18 cellular contexts compared by ENCODE assay signal in the genomic region with DNA sequence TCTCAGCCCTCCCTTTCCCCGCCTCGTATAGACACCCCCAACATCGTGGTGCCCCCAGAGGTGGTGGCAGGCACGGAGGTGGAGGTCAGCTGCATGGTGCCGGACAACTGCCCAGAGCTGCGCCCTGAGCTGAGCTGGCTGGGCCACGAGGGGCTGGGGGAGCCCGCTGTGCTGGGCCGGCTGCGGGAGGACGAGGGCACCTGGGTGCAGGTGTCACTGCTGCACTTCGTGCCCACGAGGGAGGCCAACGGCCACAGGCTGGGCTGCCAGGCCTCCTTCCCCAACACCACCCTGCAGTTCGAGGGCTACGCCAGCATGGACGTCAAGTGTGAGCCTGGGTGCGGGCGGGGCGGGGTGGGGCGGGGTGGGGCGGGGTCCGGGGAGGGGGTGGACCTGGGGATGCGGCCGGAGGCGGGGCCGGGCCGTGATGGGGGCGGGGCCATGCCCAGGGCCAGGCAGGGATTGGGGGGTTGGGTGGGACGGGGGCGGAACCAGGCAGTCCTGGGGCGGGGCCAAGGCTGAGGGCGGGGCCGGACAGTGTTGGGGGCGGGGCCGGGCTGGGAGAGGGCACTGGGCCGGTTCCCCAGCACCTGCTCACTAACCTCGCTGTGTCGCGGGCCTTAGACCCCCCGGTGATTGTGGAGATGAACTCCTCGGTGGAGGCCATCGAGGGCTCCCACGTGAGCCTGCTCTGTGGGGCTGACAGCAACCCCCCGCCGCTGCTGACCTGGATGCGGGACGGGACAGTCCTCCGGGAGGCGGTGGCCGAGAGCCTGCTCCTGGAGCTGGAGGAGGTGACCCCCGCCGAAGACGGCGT. TPM values are rescaled to one million over a fixed set of nuclear protein-coding genes. Genes with fewer than 3 reads are reported as not detected.
DNase-seq lines count a peak whose midpoint lies in the region; ATAC-seq lines count a peak whose summit lies in the region.
"Had no signal": no experiment of that assay in that cellular context is flagged by ENCODE, and none has a peak within 500 bp of the region (broad histone marks: within the 10 kb centered on the region; RNA-seq: fewer than 3 reads in every experiment).

No MANE protein-coding gene starts in this region.

- H3K27me3 Mint-ChIP-seq in activated naive CD8-positive, alpha-beta T cell treated with anti-CD3 and anti-CD28 coated beads, Interleukin-2, amount 50 U/mL, for 24 hours = no peaks in the 10 kb centered on the region

- no peak overlapping the region for H3K27ac Mint-ChIP-seq in activated naive CD8-positive, alpha-beta T cell treated with anti-CD3 and anti-CD28 coated beads, Interleukin-2, amount 50 U/mL, for 24 hours
- H3K27ac Mint-ChIP-seq: activated naive CD4-positive, alpha-beta T cell treated with anti-CD3 and anti-CD28 coated beads for 36 hours had no signal

- DNase-seq in left cardiac atrium (no peak), cardiac septum (ENCODE audit: low spot score) (no peak), left colon (no peak), mucosa of gallbladder (ENCODE audit: low spot score) (no peak)
- DNase-seq in activated naive CD8-positive, alpha-beta T cell treated with anti-CD3 and anti-CD28 coated beads, Interleukin-2, amount 50 U/mL, for 24 hours = peak; percentile 20
- DNase-seq: activated CD8-positive, alpha-beta memory T cell treated with anti-CD3 and anti-CD28 coated beads for 24 hours; activated naive CD4-positive, alpha-beta T cell treated with anti-CD3 and anti-CD28 coated beads for 36 hours; Calu3; MM.1S; NCI-H2107; SHP77 treated with DMSO at 0.1 percent for 48 hours had no signal

- H3K36me3 Mint-ChIP-seq in activated naive CD8-positive, alpha-beta T cell treated with anti-CD3 and anti-CD28 coated beads, Interleukin-2, amount 50 U/mL, for 24 hours (ENCODE audit: low read depth) = no peaks in the 10 kb centered on the region

- intact Hi-C loops in left cardiac atrium (cut with DNase I) (no loop called here), cardiac septum (cut with DNase I) (no loop called here), left colon (cut with DNase I, micrococcal nuclease) (no loop called here)

- no peak overlapping the region for H3K4me3 Mint-ChIP-seq in activated naive CD8-positive, alpha-beta T cell treated with anti-CD3 and anti-CD28 coated beads, Interleukin-2, amount 50 U/mL, for 24 hours
- H3K4me3 Mint-ChIP-seq: activated naive CD4-positive, alpha-beta T cell treated with anti-CD3 and anti-CD28 coated beads for 36 hours; neural crest cell had no signal

- ATAC-seq in left cardiac atrium (peak; percentile 23 to 50), left colon (peak; percentile 16), HG03460 (IDR thresholded peaks at IDR 0.05; ENCODE audit: unreplicated experiment) (no peak), GM19035 (IDR thresholded peaks at IDR 0.05; ENCODE audit: unreplicated experiment) (no peak), GM18519 (IDR thresholded peaks at IDR 0.05; ENCODE audit: low FRiP score, unreplicated experiment) (no peak)
- ATAC-seq in activated naive CD8-positive, alpha-beta T cell treated with anti-CD3 and anti-CD28 coated beads, Interleukin-2, amount 50 U/mL, for 24 hours = no peak

- H3K4me1 Mint-ChIP-seq in activated naive CD8-positive, alpha-beta T cell treated with anti-CD3 and anti-CD28 coated beads, Interleukin-2, amount 50 U/mL, for 24 hours = no peaks in the 10 kb centered on the region
- H3K4me1 Mint-ChIP-seq: neural crest cell had no signal

- no peaks in the 10 kb centered on the region for H3K9me3 Mint-ChIP-seq in activated naive CD8-positive, alpha-beta T cell treated with anti-CD3 and anti-CD28 coated beads, Interleukin-2, amount 50 U/mL, for 24 hours
- H3K9me3 Mint-ChIP-seq: activated naive CD4-positive, alpha-beta T cell treated with anti-CD3 and anti-CD28 coated beads for 36 hours; neural crest cell had no signal

RNA-seq across cellular contexts. Expression of a gene that starts 7.8 kb away (rescaled TPM):
- total RNA-seq in left cardiac atrium (not detected), cardiac septum (not detected), left colon (not detected), mucosa of gallbladder (not detected)
- total RNA-seq: bronchial epithelial cell, Calu3, neural crest cell, suprapubic skin had no signal

RNA-seq across cellular contexts. Expression of a gene that starts 17.4 kb away (rescaled TPM):
- total RNA-seq in left cardiac atrium = 1 to 10 TPM in 1 of 2 donors, under 1 TPM in 1; 0.41 to 7.6 TPM
- total RNA-seq in cardiac septum = not detected
- not detected for total RNA-seq in left colon
- 1.2 TPM for total RNA-seq in mucosa of gallbladder
- total RNA-seq: bronchial epithelial cell had no signal

RNA-seq across cellular contexts. Expression of a gene that starts 29.3 kb away (rescaled TPM):
- total RNA-seq in left cardiac atrium = under 1 TPM; 0.39 to 0.56 TPM
- 0.70 TPM for total RNA-seq in cardiac septum
- total RNA-seq in left colon = 1 to 10 TPM; 2.5 to 3.2 TPM
- 4.2 TPM for total RNA-seq in mucosa of gallbladder
- total RNA-seq: neural crest cell, suprapubic skin had no signal

RNA-seq across cellular contexts. Expression of a gene that starts 31.0 kb away (rescaled TPM):
- total RNA-seq in left cardiac atrium = 100 to 1,000 TPM; 130 to 147 TPM
- total RNA-seq in cardiac septum = 174 TPM
- 10 to 100 TPM; 85.9 to 96.2 TPM for total RNA-seq in left colon
- 174 TPM for total RNA-seq in mucosa of gallbladder

RNA-seq across cellular contexts. Expression of a gene that starts 48.0 kb away (rescaled TPM):
- total RNA-seq in left cardiac atrium (not detected), cardiac septum (not detected), left colon (under 1 TPM in 1 of 2 donors, not detected in 1; 0.11 TPM), mucosa of gallbladder (not detected)
- total RNA-seq: bronchial epithelial cell, Calu3, liver, neural crest cell, suprapubic skin had no signal

Comparison
In these comparisons a context has a peak if more than half of its experiments do, and no peak if none do; other contexts are left out.
1. ATAC-seq: peak in left cardiac atrium (2 of 2) and left colon (single experiment); none in activated naive CD8-positive, alpha-beta T cell treated with anti-CD3 and anti-CD28 coated beads, Interleukin-2, amount 50 U/mL, for 24 hours (single experiment), HG03460 (single experiment), GM19035 (single experiment) and GM18519 (single experiment).